20 cellular contexts compared by ENCODE assay signal in genomic region chr17:29766796-29767327, GRCh38.
DNase-seq lines count a peak whose midpoint lies in the region; ATAC-seq and TF ChIP-seq lines count a peak whose summit lies in the region.
"Had no signal": no experiment of that assay in that cellular context is flagged by ENCODE, and none has a peak within 500 bp of the region (broad histone marks: within the 10 kb centered on the region; RNA-seq: fewer than 3 reads in every experiment).

No MANE protein-coding gene starts in this region.

- H3F3A ChIP-seq in OCI-LY1 (ENCODE audit: insufficient read depth, low read length), result 0 out of 2 replicates have a peak, but pooled peaks cover 10% of the 10 kb centered on the region

- no peaks in the 10 kb centered on the region for H3K27me3 ChIP-seq in OCI-LY1 (ENCODE audit: insufficient read depth, low read length)
- H3K27me3 ChIP-seq: BLaER1 treated with 17β-estradiol and CSF1 and Interleukin-3, amounts not matched to agents 10 nM and 100 nM had no signal

- H3K4me3 ChIP-seq in OCI-LY1 (ENCODE audit: low read depth, low read length, poor library complexity, severe bottlenecking) (no peak overlapping the region), fibroblast of villous mesenchyme (ENCODE audit: low read depth, low read length) (no peak overlapping the region)
- H3K4me3 ChIP-seq: BLaER1 treated with 17β-estradiol and CSF1 and Interleukin-3, amounts not matched to agents 10 nM and 100 nM; HAP-1; K562 had no signal

- no peak overlapping the region for H2AFZ ChIP-seq in OCI-LY1 (ENCODE audit: low read length)

- no peaks in the 10 kb centered on the region for H3K9me2 ChIP-seq in OCI-LY1 (ENCODE audit: low read depth, low read length)

- H3K4me1 ChIP-seq in OCI-LY1 (ENCODE audit: insufficient read depth, low read length, severe bottlenecking), result peaks cover 47% of the 10 kb centered on the region

- H3K36me3 ChIP-seq in OCI-LY1 (ENCODE audit: insufficient read depth, low read length), result no peaks in the 10 kb centered on the region
- H3K36me3 ChIP-seq: HAP-1 had no signal

- H3K79me2 ChIP-seq in OCI-LY1 (ENCODE audit: insufficient read depth, low read length), result no peaks in the 10 kb centered on the region

- no peak overlapping the region for H3K4me2 ChIP-seq in OCI-LY1 (ENCODE audit: low read length)

- no peak for TF ChIP-seq CTCF in OCI-LY1 (IDR thresholded peaks at IDR 0.05; ENCODE audit: low read length)
- no peak for TF ChIP-seq CTCF in fibroblast of villous mesenchyme (IDR thresholded peaks at IDR 0.05; ENCODE audit: insufficient read depth, low read depth, low read length)

- DNase-seq in NCI-H82 (lab: John Stamatoyannopoulos, UW), result peak; percentile 41
- DNase-seq in NCI-H82 treated with DMSO at 0.1 percent for 48 hours (lab: John Stamatoyannopoulos, UW; ENCODE audit: unreplicated experiment), result no peak
- peak; percentile 71 for DNase-seq in fibroblast of villous mesenchyme (ENCODE audit: low read depth)
- DNase-seq in NCI-H510A (lab: John Stamatoyannopoulos, UW), result no peak
- DNase-seq in NCI-H2029 (lab: John Stamatoyannopoulos, UW), result no peak
- DNase-seq: Calu3; CD8-positive, alpha-beta T cell; DMS79; NCI-H1105; NCI-H1694; NCI-H345; NCI-H774; PC-3; SIG-M5 had no signal

- H3K27ac ChIP-seq in OCI-LY1 (ENCODE audit: low read depth, low read length, poor library complexity, severe bottlenecking), result peak overlapping the region; percentile 18
- H3K27ac ChIP-seq: RWPE1 had no signal

- no peak for ATAC-seq in GM18907 (IDR thresholded peaks at IDR 0.05; ENCODE audit: unreplicated experiment)
- ATAC-seq: CD8-positive, alpha-beta T cell; K562; PC-3 had no signal

- no peaks in the 10 kb centered on the region for H3K9me3 ChIP-seq in OCI-LY1 (ENCODE audit: low read length)
- H3K9me3 ChIP-seq: BLaER1 treated with 17β-estradiol and CSF1 and Interleukin-3, amounts not matched to agents 10 nM and 100 nM; HAP-1 had no signal

- H3K9ac ChIP-seq in OCI-LY1 (ENCODE audit: low read length), result no peak overlapping the region
- H3K9ac ChIP-seq: BLaER1 treated with 17β-estradiol and CSF1 and Interleukin-3, amounts not matched to agents 10 nM and 100 nM had no signal

- no peaks in the 10 kb centered on the region for H4K20me1 ChIP-seq in OCI-LY1 (ENCODE audit: insufficient read depth, low read length)
- H4K20me1 ChIP-seq: BLaER1 treated with 17β-estradiol and CSF1 and Interleukin-3, amounts not matched to agents 10 nM and 100 nM had no signal

Comparison
In these comparisons a context has a peak if more than half of its experiments do, and no peak if none do; other contexts are left out.
1. DNase-seq: peak in NCI-H82 (single experiment) and fibroblast of villous mesenchyme (single experiment); none in NCI-H82 treated with DMSO at 0.1 percent for 48 hours (single experiment), NCI-H510A (single experiment) and NCI-H2029 (single experiment).